Comparison of ENCODE assay signal across 17 cellular contexts in genomic region chr5:128667148-128667547, GRCh38.
DNase-seq lines count a peak whose midpoint lies in the region; ATAC-seq, FAIRE-seq and TF ChIP-seq lines count a peak whose summit lies in the region.
"Had no signal": no experiment of that assay in that cellular context is flagged by ENCODE, and none has a peak within 500 bp of the region (broad histone marks: within the 10 kb centered on the region; RNA-seq: fewer than 3 reads in every experiment).

No MANE protein-coding gene starts in this region.

- in situ Hi-C loops in GM23248 (cut with MboI): no loop called here

- H3K79me2 ChIP-seq in OCI-LY3 (ENCODE audit: low read length) (no peaks in the 10 kb centered on the region), endothelial cell of umbilical vein (ENCODE audit: control insufficient read depth, insufficient read depth, low read length) (no peaks in the 10 kb centered on the region), GM23248 (ENCODE audit: insufficient read depth) (no peaks in the 10 kb centered on the region)

- no peaks in the 10 kb centered on the region for H4K20me1 ChIP-seq in OCI-LY3 (ENCODE audit: insufficient read depth, low read length)
- no peaks in the 10 kb centered on the region for H4K20me1 ChIP-seq in endothelial cell of umbilical vein (replicated peaks; ENCODE audit: control insufficient read depth, extremely low read depth, insufficient read depth, low read length)
- no peaks in the 10 kb centered on the region for H4K20me1 ChIP-seq in GM23248 (ENCODE audit: insufficient read depth)

- CTCF ChIA-PET in endothelial cell of umbilical vein (lab: Charles Lee): interaction anchor here (0.9 kb wide), 1 partner anchor 176 kb away, joined by 8 read pairs; no protein-coding TSS in a partner anchor

- H3K27me3 ChIP-seq in heart right ventricle: no peaks in the 10 kb centered on the region
- H3K27me3 ChIP-seq in OCI-LY3 (ENCODE audit: low read depth, low read length): no peaks in the 10 kb centered on the region
- H3K27me3 ChIP-seq in endothelial cell of umbilical vein (ENCODE audit: control insufficient read depth in 2 of 2, insufficient read depth in 2 of 2, low read length in 2 of 2): no peaks in the 10 kb centered on the region
- no peaks in the 10 kb centered on the region for H3K27me3 ChIP-seq in ascending aorta
- H3K27me3 ChIP-seq in GM23248 (replicated peaks; ENCODE audit: insufficient read depth): no peaks in the 10 kb centered on the region
- H3K27me3 ChIP-seq: SJSA1, uterus had no signal

- no TSS peak for BruUV-seq in endothelial cell of umbilical vein (replicated peaks; lab: Mats Ljungman, UMichigan)

- no peak for TF ChIP-seq POLR2A in endothelial cell of umbilical vein (IDR thresholded peaks at IDR 0.05; ENCODE audit: low read depth, low read length)

- no peak for FAIRE-seq in endothelial cell of umbilical vein (lab: Jason Lieb, UNC)
- FAIRE-seq: frontal cortex, kidney had no signal

- no peak overlapping the region for H3K4me3 ChIP-seq in heart right ventricle
- H3K4me3 ChIP-seq in OCI-LY3 (ENCODE audit: low read length): no peak overlapping the region
- no peak overlapping the region for H3K4me3 ChIP-seq in endothelial cell of umbilical vein (replicated peaks in 1 of 3; ENCODE audit: insufficient read depth in 1 of 3, low read depth in 1 of 3, low read length in 3 of 3)
- no peak overlapping the region for H3K4me3 ChIP-seq in ascending aorta
- H3K4me3 ChIP-seq in GM23248: no peak overlapping the region
- H3K4me3 ChIP-seq: psoas muscle, SJSA1, uterus had no signal

- H2AFZ ChIP-seq in OCI-LY3 (ENCODE audit: low read depth, low read length): no peak overlapping the region
- no peak overlapping the region for H2AFZ ChIP-seq in endothelial cell of umbilical vein (ENCODE audit: low read depth, low read length)
- H2AFZ ChIP-seq in GM23248: no peak overlapping the region

- intact Hi-C loops in heart right ventricle (cut with DNase I) (loop anchor here in 8 of 10 donors (5.0 to 10.0 kb wide), 3 partner anchors 175 to 452 kb away; no protein-coding TSS in a partner anchor), Right ventricle myocardium inferior (cut with DNase I) (loop anchor here (2.0 to 10.0 kb wide), 2 partner anchors 178 to 1098 kb away; no protein-coding TSS in a partner anchor), endothelial cell of umbilical vein (cut with micrococcal nuclease) (no loop called here), ascending aorta (cut with DNase I) (loop anchor here (2.0 kb wide), 1 partner anchor 178 kb away; no protein-coding TSS in a partner anchor)

- no peak overlapping the region for H3K4me2 ChIP-seq in OCI-LY3 (ENCODE audit: low read length)
- H3K4me2 ChIP-seq in endothelial cell of umbilical vein (ENCODE audit: insufficient read depth, low read length): no peak overlapping the region
- H3K4me2 ChIP-seq in GM23248 (ENCODE audit: unreplicated experiment): no peak overlapping the region

- H3K4me1 ChIP-seq in heart right ventricle: no peaks in the 10 kb centered on the region
- H3K4me1 ChIP-seq in OCI-LY3 (ENCODE audit: low read length): no peaks in the 10 kb centered on the region
- H3K4me1 ChIP-seq in endothelial cell of umbilical vein (ENCODE audit: control insufficient read depth, extremely low read depth, insufficient read depth, low read length): no peaks in the 10 kb centered on the region
- no peaks in the 10 kb centered on the region for H3K4me1 ChIP-seq in ascending aorta
- H3K4me1 ChIP-seq in GM23248 (ENCODE audit: insufficient read depth): no peaks in the 10 kb centered on the region
- H3K4me1 ChIP-seq: psoas muscle, SJSA1, uterus had no signal

- no peaks in the 10 kb centered on the region for H3F3A ChIP-seq in GM23248 (ENCODE audit: insufficient read depth)

- H3K36me3 ChIP-seq in heart right ventricle (no peaks in the 10 kb centered on the region), OCI-LY3 (replicated peaks; ENCODE audit: low read depth, low read length) (no peaks in the 10 kb centered on the region), endothelial cell of umbilical vein (ENCODE audit: control insufficient read depth in 2 of 2, extremely low read depth in 1 of 2, insufficient read depth in 2 of 2, low read length in 2 of 2) (no peaks in the 10 kb centered on the region), ascending aorta (no peaks in the 10 kb centered on the region), GM23248 (ENCODE audit: low read depth) (no peaks in the 10 kb centered on the region)
- H3K36me3 ChIP-seq: SJSA1, uterus had no signal

- no peaks in the 10 kb centered on the region for H3K9me3 ChIP-seq in heart right ventricle
- H3K9me3 ChIP-seq in OCI-LY3 (ENCODE audit: insufficient read depth, low read length): no peaks in the 10 kb centered on the region
- H3K9me3 ChIP-seq in endothelial cell of umbilical vein (replicated peaks; ENCODE audit: control insufficient read depth, insufficient read depth, low read length): no peaks in the 10 kb centered on the region
- no peaks in the 10 kb centered on the region for H3K9me3 ChIP-seq in ascending aorta
- H3K9me3 ChIP-seq in GM23248 (ENCODE audit: low read depth): no peaks in the 10 kb centered on the region
- H3K9me3 ChIP-seq: psoas muscle, SJSA1, uterus had no signal

- peak in 6 of 9 donors; percentile 19 to 51 (median 36) for TF ChIP-seq CTCF in heart right ventricle (IDR thresholded peaks at IDR 0.05)
- peak; percentile 46 for TF ChIP-seq CTCF in OCI-LY3 (IDR thresholded peaks at IDR 0.05; ENCODE audit: low read depth, low read length)
- TF ChIP-seq CTCF in endothelial cell of umbilical vein (IDR thresholded peaks at IDR 0.05; ENCODE audit: extremely low read depth in 1 of 2, insufficient read depth in 1 of 2, low read depth in 1 of 2, low read length in 2 of 2): peak in 1 of 2 donors; percentile 22
- TF ChIP-seq CTCF in ascending aorta (IDR thresholded peaks at IDR 0.05): peak in 1 of 3 experiments; percentile 44

- ATAC-seq in heart right ventricle (no peak), Right ventricle myocardium inferior (no peak)
- ATAC-seq: psoas muscle; stimulated activated effector memory CD8-positive, alpha-beta T cell treated with anti-CD3 and anti-CD28 coated beads, Interleukin-12 subunit alpha, Interleukin-12 subunit beta, amount 100 ng/mL, for 72 hours had no signal

- H3K27ac ChIP-seq in heart right ventricle: no peak overlapping the region
- H3K27ac ChIP-seq in OCI-LY3 (ENCODE audit: low read length): no peak overlapping the region
- H3K27ac ChIP-seq in endothelial cell of umbilical vein (ENCODE audit: insufficient read depth, low read depth, low read length): no peak overlapping the region
- no peak overlapping the region for H3K27ac ChIP-seq in ascending aorta
- no peak overlapping the region for H3K27ac ChIP-seq in GM23248
- H3K27ac ChIP-seq: psoas muscle, SJSA1, uterus had no signal

- POLR2A ChIA-PET in endothelial cell of umbilical vein (lab: Charles Lee): no interaction called here

- 81 to 92% methylated on average over 1 of the region's 1 CpG for WGBS in heart right ventricle, 2 donors
- WGBS in GM23248 (ENCODE audit: low coverage in 1 of 2, low lambda C conversion rate in 2 of 2, missing lambda C conversion rate in 2 of 2), 2 experiments: 62 to 70% methylated on average over 1 of the region's 1 CpG

- H3K9ac ChIP-seq in OCI-LY3 (ENCODE audit: low read length) (no peak overlapping the region), endothelial cell of umbilical vein (replicated peaks; ENCODE audit: extremely low read depth, insufficient read depth, low read length) (no peak overlapping the region), GM23248 (no peak overlapping the region)

- H3K9me2 ChIP-seq in GM23248 (ENCODE audit: insufficient read depth): no peaks in the 10 kb centered on the region

- dilution Hi-C loops in endothelial cell of umbilical vein (cut with MboI; ENCODE audit: extremely low pct_ligation_motif_present, low sequenced_read_pairs): no loop called here

- DNase-seq in heart right ventricle (no peak), Right ventricle myocardium inferior (ENCODE audit: missing footprints) (no peak), endothelial cell of umbilical vein (ENCODE audit: low read depth, low spot score) (peak; percentile 29), ascending aorta (ENCODE audit: low spot score in 2 of 2) (no peak), GM23248 (no peak), GF-D8 (lab: John Stamatoyannopoulos, UW) (no peak), NCI-H510A treated with DMSO at 0.1 percent for 48 hours (lab: John Stamatoyannopoulos, UW) (no peak)
- DNase-seq: DMS79, kidney, NCI-H1105 treated with DMSO at 0.1 percent for 48 hours, NCI-H748 treated with DMSO at 0.1 percent for 48 hours, psoas muscle, uterus had no signal

- no peaks in the 10 kb centered on the region for H3K9me1 ChIP-seq in endothelial cell of umbilical vein (replicated peaks; ENCODE audit: control insufficient read depth, extremely low read depth, insufficient read depth, low read length)

TF ChIP-seq in endothelial cell of umbilical vein, 7 proteins besides CTCF, POLR2A, EP300 and RAD21:
- TF ChIP-seq FOS (IDR thresholded peaks at IDR 0.05; ENCODE audit: borderline replicate concordance, insufficient read depth, low read length): no peak
- TF ChIP-seq MAX (IDR thresholded peaks at IDR 0.05; ENCODE audit: insufficient read depth, insufficient read length): no peak
- no peak for TF ChIP-seq JUN (IDR thresholded peaks at IDR 0.05; ENCODE audit: borderline replicate concordance, insufficient read depth, insufficient read length, low read depth)
- no peak for TF ChIP-seq POLR2AphosphoS5 (IDR thresholded peaks at IDR 0.05; ENCODE audit: insufficient read depth, low read depth, low read length)
- no peak for TF ChIP-seq EZH2 (IDR thresholded peaks at IDR 0.05; ENCODE audit: borderline replicate concordance, low read depth, low read length, severe bottlenecking)
- TF ChIP-seq GATA2 (IDR thresholded peaks at IDR 0.05; ENCODE audit: insufficient read depth, insufficient read length, low read depth, low read length): no peak
- TF ChIP-seq MYC (IDR thresholded peaks at IDR 0.05; ENCODE audit: low read depth, low read length): no peak
